28 cellular contexts compared by ENCODE assay signal in the genomic region with DNA sequence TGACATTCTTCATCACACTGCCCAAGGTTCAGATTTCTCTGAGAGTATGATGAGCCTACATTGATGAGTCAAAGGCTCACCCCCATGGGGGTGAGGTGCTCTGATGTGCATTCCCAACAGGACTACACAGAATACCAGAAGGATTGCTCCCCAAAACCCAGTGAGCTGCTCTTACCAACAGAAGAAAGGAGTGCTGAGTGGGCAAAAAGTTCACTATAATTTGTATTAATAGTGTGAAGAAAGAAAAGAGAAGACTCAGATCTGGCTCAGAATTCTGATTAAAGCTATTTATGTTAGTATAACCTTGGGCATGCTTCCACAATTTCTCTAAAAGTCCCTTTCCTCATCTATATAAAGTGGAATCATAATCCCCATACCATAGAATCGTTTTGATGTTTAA. TPM values are rescaled to one million over a fixed set of nuclear protein-coding genes. Genes with fewer than 3 reads are reported as not detected.
A peak's percentile ranks its signal among the peaks of the same experiment; 100 is the strongest.
DNase-seq lines count a peak whose midpoint lies in the region; ATAC-seq, FAIRE-seq and TF ChIP-seq lines count a peak whose summit lies in the region.
"Had no signal": no experiment of that assay in that cellular context is flagged by ENCODE, and none has a peak within 500 bp of the region (broad histone marks: within the 10 kb centered on the region; RNA-seq: fewer than 3 reads in every experiment).

No MANE protein-coding gene starts in this region.

- TF ChIP-seq POLR2A in HepG2 (IDR thresholded peaks at IDR 0.05; ENCODE audit: insufficient read depth in 1 of 2, low read depth in 2 of 2, low read length in 2 of 2) = no peak
- TF ChIP-seq POLR2A in right lobe of liver (IDR thresholded peaks at IDR 0.05) = no peak
- no peak for TF ChIP-seq POLR2A in H1 (IDR thresholded peaks at IDR 0.05; ENCODE audit: control extremely low read depth in 1 of 2, low read depth in 2 of 2, low read length in 2 of 2)

- no peak for TF ChIP-seq CTCF in HepG2 (CRISPR knock-in tag; IDR thresholded peaks at IDR 0.05)
- TF ChIP-seq CTCF in right lobe of liver (IDR thresholded peaks at IDR 0.05) = no peak
- TF ChIP-seq CTCF in H1 (IDR thresholded peaks at IDR 0.05; ENCODE audit: control extremely low read depth in 1 of 3, insufficient read depth in 1 of 3, low read depth in 1 of 3, low read length in 3 of 3) = no peak
- no peak for TF ChIP-seq CTCF in neural progenitor cell (IDR thresholded peaks at IDR 0.05)

- POLR2A ChIA-PET in HepG2 (lab: Yijun Ruan, JAX) (interaction anchor here (1.8 kb wide), 1 partner anchor 16 kb away, joined by 5 read pairs; no protein-coding TSS in a partner anchor), H1 (lab: Charles Lee; ENCODE audit: partially characterized antibody) (interaction anchor here (1.0 kb wide), 1 partner anchor 68 kb away, joined by 4 read pairs; the partner anchor contains the start of gene FXN)

- H3K36me3 ChIP-seq in HepG2 (replicated peaks in 1 of 2; ENCODE audit: control insufficient read depth in 1 of 2, insufficient read depth in 2 of 2, low read length in 2 of 2) (no peaks in the 10 kb centered on the region), right lobe of liver (no peaks in the 10 kb centered on the region), H1 (ENCODE audit: control insufficient read depth in 2 of 4, insufficient read depth in 4 of 4, low read length in 3 of 4) (no peaks in the 10 kb centered on the region), neural progenitor cell (no peaks in the 10 kb centered on the region)
- H3K36me3 ChIP-seq: BE2C; BLaER1 treated with 17β-estradiol and CSF1 and Interleukin-3, amounts not matched to agents 10 nM and 100 nM; HAP-1 had no signal

- H2BK15ac ChIP-seq in H1 (ENCODE audit: low read length) = 0 out of 2 replicates have a peak overlapping the region, but pooled peaks have one; percentile 77

- H3K27me3 Mint-ChIP-seq in neural progenitor cell (ENCODE audit: insufficient read depth, low read depth) = no peaks in the 10 kb centered on the region
- no peaks in the 10 kb centered on the region for H3K27me3 Mint-ChIP-seq in T-helper 2 cell treated with Interferon-gamma antibody and Interleukin-4, amounts not matched to agents 5 μg/mL and 100 μg/mL, for 36 hours (ENCODE audit: low read depth)
- H3K27me3 Mint-ChIP-seq: CD4-positive, alpha-beta T cell had no signal

- H2AK5ac ChIP-seq in H1 (ENCODE audit: low read depth, low read length) = no peak overlapping the region

- H3K27me3 ChIP-seq in HepG2 (ENCODE audit: control insufficient read depth in 1 of 2, insufficient read depth in 2 of 2, low read length in 2 of 2) = no peaks in the 10 kb centered on the region
- H3K27me3 ChIP-seq in right lobe of liver = no peaks in the 10 kb centered on the region
- H3K27me3 ChIP-seq in H1 (replicated peaks in 1 of 4; ENCODE audit: control insufficient read depth in 3 of 4, extremely low read depth in 1 of 4, insufficient read depth in 3 of 4, low read length in 3 of 4) = no peaks in the 10 kb centered on the region
- H3K27me3 ChIP-seq in neural progenitor cell = no peaks in the 10 kb centered on the region
- H3K27me3 ChIP-seq: BLaER1 treated with 17β-estradiol and CSF1 and Interleukin-3, amounts not matched to agents 10 nM and 100 nM had no signal

- H4K8ac ChIP-seq in H1 (ENCODE audit: extremely low read depth, insufficient read depth, low read length) = no peak overlapping the region

- H3K36me3 Mint-ChIP-seq in neural progenitor cell = peaks cover 9% of the 10 kb centered on the region
- H3K36me3 Mint-ChIP-seq in T-helper 2 cell treated with Interferon-gamma antibody and Interleukin-4, amounts not matched to agents 5 μg/mL and 100 μg/mL, for 36 hours (ENCODE audit: low read depth) = peaks cover 10% of the 10 kb centered on the region
- H3K36me3 Mint-ChIP-seq: CD8-positive, alpha-beta memory T cell had no signal

- H3K23me2 ChIP-seq in H1 (ENCODE audit: low read depth, low read length) = no peaks in the 10 kb centered on the region

- no peak overlapping the region for H3K14ac ChIP-seq in H1 (ENCODE audit: insufficient read length)

- no peak overlapping the region for H3K4me2 ChIP-seq in HepG2 (ENCODE audit: low read depth, low read length)
- no peak overlapping the region for H3K4me2 ChIP-seq in H1 (ENCODE audit: insufficient read depth in 1 of 2, low read depth in 2 of 2, low read length in 2 of 2)
- H3K4me2 ChIP-seq in neural progenitor cell = no peak overlapping the region
- H3K4me2 ChIP-seq: BLaER1 treated with 17β-estradiol and CSF1 and Interleukin-3, amounts not matched to agents 10 nM and 100 nM; GM23338 had no signal

- no peaks in the 10 kb centered on the region for H3K9me3 Mint-ChIP-seq in neural progenitor cell
- H3K9me3 Mint-ChIP-seq in T-helper 2 cell treated with Interferon-gamma antibody and Interleukin-4, amounts not matched to agents 5 μg/mL and 100 μg/mL, for 36 hours = peaks cover 12% of the 10 kb centered on the region
- H3K9me3 Mint-ChIP-seq: CD4-positive, alpha-beta T cell; CD8-positive, alpha-beta memory T cell; GM23338; HFFc6 had no signal

- ATAC-seq in HepG2 (no peak), right lobe of liver (no peak)
- ATAC-seq: GM23338 had no signal

- no peaks in the 10 kb centered on the region for H3F3A ChIP-seq in neural progenitor cell (ENCODE audit: low read depth)

- no TSS peak for BruUV-seq in HepG2 (replicated peaks; lab: Mats Ljungman, UMichigan)

- no peak overlapping the region for H3K27ac ChIP-seq in HepG2 (ENCODE audit: extremely low read length, insufficient read depth, low read length)
- no peak overlapping the region for H3K27ac ChIP-seq in right lobe of liver
- no peak overlapping the region for H3K27ac ChIP-seq in H1 (ENCODE audit: low read depth, low read length)
- H3K27ac ChIP-seq in neural progenitor cell = no peak overlapping the region
- H3K27ac ChIP-seq: 22Rv1; BLaER1 treated with 17β-estradiol and CSF1 and Interleukin-3, amounts not matched to agents 10 nM and 100 nM had no signal

- H3K4me1 ChIP-seq in HepG2 (ENCODE audit: insufficient read depth, low read length) = peaks cover 66% of the 10 kb centered on the region
- H3K4me1 ChIP-seq in right lobe of liver = no peaks in the 10 kb centered on the region
- H3K4me1 ChIP-seq in H1 (replicated peaks in 1 of 4; ENCODE audit: control insufficient read depth in 3 of 4, insufficient read depth in 4 of 4, low read length in 3 of 4) = no peaks in the 10 kb centered on the region
- H3K4me1 ChIP-seq in neural progenitor cell = no peaks in the 10 kb centered on the region
- H3K4me1 ChIP-seq: BE2C; BLaER1 treated with 17β-estradiol and CSF1 and Interleukin-3, amounts not matched to agents 10 nM and 100 nM; HAP-1 had no signal

- H3K4ac ChIP-seq in H1 (replicated peaks; ENCODE audit: insufficient read length, low read depth, low read length) = no peak overlapping the region

- H3K79me1 ChIP-seq in H1 (ENCODE audit: low read depth, low read length) = no peaks in the 10 kb centered on the region

- H2BK5ac ChIP-seq in H1 (ENCODE audit: low read depth, low read length) = no peak overlapping the region

- H2BK12ac ChIP-seq in H1 (ENCODE audit: low read depth, low read length) = no peak overlapping the region

- no peak overlapping the region for H4K5ac ChIP-seq in H1 (ENCODE audit: insufficient read length, low read depth, low read length)

- no peak overlapping the region for H4K91ac ChIP-seq in H1 (replicated peaks; ENCODE audit: insufficient read length, low read length)

- TF ChIP-seq RAD21 in HepG2 (CRISPR knock-in tag; IDR thresholded peaks at IDR 0.05) (no peak), H1 (IDR thresholded peaks at IDR 0.05 in 1 of 2, conservative IDR thresholded peaks at IDR 0.05 in 1 of 2; ENCODE audit: low read depth in 2 of 2, low read length in 2 of 2) (no peak)

- no peak overlapping the region for H3K23ac ChIP-seq in H1 (ENCODE audit: insufficient read length)

- 100% methylated on average over 1 of the region's 1 CpG for WGBS in HepG2 (ENCODE audit: low lambda C conversion rate)
- 42% methylated on average over 1 of the region's 1 CpG for WGBS in right lobe of liver (ENCODE audit: insufficient coverage, low coverage, low lambda C conversion rate, missing lambda C conversion rate)
- WGBS in H1 (ENCODE audit: extremely low coverage in 1 of 2, insufficient coverage in 1 of 2, insufficient read length in 1 of 2, insufficient replicate concordance in 2 of 2, low coverage in 1 of 2, low lambda C conversion rate in 2 of 2, missing lambda C conversion rate in 1 of 2), 2 experiments = 80% methylated on average over 1 of the region's 1 CpG; no CpG with 5 or more reads in 1 of the 2 experiments

- peaks cover 2% of the 10 kb centered on the region for H3K4me1 Mint-ChIP-seq in neural progenitor cell
- H3K4me1 Mint-ChIP-seq in T-helper 2 cell treated with Interferon-gamma antibody and Interleukin-4, amounts not matched to agents 5 μg/mL and 100 μg/mL, for 36 hours (ENCODE audit: low read depth) = peaks cover 14% of the 10 kb centered on the region
- H3K4me1 Mint-ChIP-seq: CD8-positive, alpha-beta memory T cell had no signal

- no peak overlapping the region for H3K27ac Mint-ChIP-seq in neural progenitor cell
- H3K27ac Mint-ChIP-seq in T-helper 2 cell treated with Interferon-gamma antibody and Interleukin-4, amounts not matched to agents 5 μg/mL and 100 μg/mL, for 36 hours = no peak overlapping the region
- H3K27ac Mint-ChIP-seq: CD4-positive, alpha-beta T cell; CD8-positive, alpha-beta memory T cell; GM23338; HFFc6 had no signal

- no peak overlapping the region for H3K9ac ChIP-seq in HepG2 (ENCODE audit: insufficient read depth, low read depth, low read length)
- no peak overlapping the region for H3K9ac ChIP-seq in H1 (replicated peaks in 1 of 4; ENCODE audit: extremely low read depth in 1 of 4, low read depth in 3 of 4, low read length in 3 of 4)
- H3K9ac ChIP-seq in neural progenitor cell = no peak overlapping the region
- H3K9ac ChIP-seq: BLaER1 treated with 17β-estradiol and CSF1 and Interleukin-3, amounts not matched to agents 10 nM and 100 nM had no signal

- no peak overlapping the region for H2BK20ac ChIP-seq in H1 (ENCODE audit: low read length)

- H3K56ac ChIP-seq in H1 (replicated peaks; ENCODE audit: insufficient read length, low read depth, low read length) = no peak overlapping the region

- no peak overlapping the region for H3K4me3 Mint-ChIP-seq in neural progenitor cell
- H3K4me3 Mint-ChIP-seq in T-helper 2 cell treated with Interferon-gamma antibody and Interleukin-4, amounts not matched to agents 5 μg/mL and 100 μg/mL, for 36 hours = no peak overlapping the region
- H3K4me3 Mint-ChIP-seq: CD14-positive monocyte; CD4-positive, alpha-beta T cell; CD8-positive, alpha-beta memory T cell; GM23338; HFFc6 had no signal

- H4K20me1 ChIP-seq in HepG2 (ENCODE audit: insufficient read depth, low read length) = no peaks in the 10 kb centered on the region
- H4K20me1 ChIP-seq in H1 (replicated peaks in 1 of 2; ENCODE audit: control insufficient read depth in 1 of 2, insufficient read depth in 2 of 2, low read length in 2 of 2) = no peaks in the 10 kb centered on the region
- no peaks in the 10 kb centered on the region for H4K20me1 ChIP-seq in neural progenitor cell (ENCODE audit: low read depth)
- H4K20me1 ChIP-seq: BLaER1 treated with 17β-estradiol and CSF1 and Interleukin-3, amounts not matched to agents 10 nM and 100 nM had no signal

- H3K79me2 ChIP-seq in HepG2 (ENCODE audit: insufficient read depth, low read length) (no peaks in the 10 kb centered on the region), H1 (ENCODE audit: control insufficient read depth in 1 of 2, insufficient read depth in 2 of 2, low read length in 2 of 2) (no peaks in the 10 kb centered on the region), neural progenitor cell (ENCODE audit: low read depth) (no peaks in the 10 kb centered on the region)

- H3K18ac ChIP-seq in H1 (ENCODE audit: extremely low read depth, low read length) = no peak overlapping the region

- intact Hi-C loops in HepG2 (cut with micrococcal nuclease; ENCODE audit: unreplicated experiment) (no loop called here), right lobe of liver (cut with DNase I) (no loop called here)

- FAIRE-seq in HepG2 (lab: Jason Lieb, UNC) (no peak), H1 (lab: Jason Lieb, UNC) (no peak)
- FAIRE-seq: A204.1, GM12891, H54 had no signal

- H2AFZ ChIP-seq in HepG2 (ENCODE audit: low read length) (no peak overlapping the region), H1 (ENCODE audit: low read length) (no peak overlapping the region), neural progenitor cell (replicated peaks) (no peak overlapping the region)
- H2AFZ ChIP-seq: GM23338 had no signal

- CTCF ChIA-PET in HepG2 (lab: Yijun Ruan, JAX; ENCODE audit: low intra/inter-chr PET ratio, low total read pairs) = no interaction called here
- CTCF ChIA-PET in H1 (lab: Charles Lee; ENCODE audit: partially characterized antibody) = interaction anchor here (0.9 to 1.2 kb wide), 3 partner anchors 12 to 382 kb away, joined by 3 to 7 read pairs (median 5); no protein-coding TSS in a partner anchor

- DNase-seq in HepG2 (ENCODE audit: low spot score) (no peak), right lobe of liver (no peak), RKO (ENCODE audit: low spot score) (peak; percentile 8), H1 (ENCODE audit: low read depth in 1 of 2, low spot score in 2 of 2) (no peak), NCI-H82 treated with DMSO at 0.1 percent for 48 hours (lab: John Stamatoyannopoulos, UW; ENCODE audit: unreplicated experiment) (no peak), neural progenitor cell (ENCODE audit: low spot score) (no peak), NCI-H146 (lab: John Stamatoyannopoulos, UW) (no peak)
- DNase-seq in T-helper 2 cell treated with Interferon-gamma antibody and Interleukin-4, amounts not matched to agents 5 μg/mL and 100 μg/mL, for 36 hours (ENCODE audit: low spot score) = no peak
- DNase-seq: ACHN; AML-193; BE2C; Calu3; CD4-positive, alpha-beta T cell; CD8-positive, alpha-beta memory T cell; DMS53; DMS79 treated with DMSO at 0.1 percent for 48 hours; GF-D8; HFFc6 had no signal

- TF ChIP-seq EP300 in HepG2 (IDR thresholded peaks at IDR 0.05; ENCODE audit: low read depth in 2 of 2, low read length in 2 of 2) (no peak), HepG2 (CRISPR knock-in tag; IDR thresholded peaks at IDR 0.05; ENCODE audit: borderline replicate concordance) (no peak), H1 (IDR thresholded peaks at IDR 0.05; ENCODE audit: borderline replicate concordance in 1 of 2, low read depth in 2 of 2, low read length in 2 of 2) (no peak)

- no peak overlapping the region for H2BK120ac ChIP-seq in H1 (replicated peaks; ENCODE audit: low read depth, low read length)

- H3K4me3 ChIP-seq in HepG2 (replicated peaks in 1 of 3; ENCODE audit: insufficient read depth in 1 of 3, low read depth in 2 of 3, low read length in 3 of 3) (no peak overlapping the region), right lobe of liver (no peak overlapping the region), H1 (ENCODE audit: extremely low read depth in 1 of 4, insufficient read depth in 2 of 4, low read depth in 3 of 4, low read length in 4 of 4) (no peak overlapping the region), neural progenitor cell (no peak overlapping the region)
- H3K4me3 ChIP-seq: BLaER1 treated with 17β-estradiol and CSF1 and Interleukin-3, amounts not matched to agents 10 nM and 100 nM; GM23338; HAP-1 had no signal

- H3K9me3 ChIP-seq in HepG2 (ENCODE audit: low read length) = no peaks in the 10 kb centered on the region
- H3K9me3 ChIP-seq in right lobe of liver = no peaks in the 10 kb centered on the region
- no peaks in the 10 kb centered on the region for H3K9me3 ChIP-seq in H1 (ENCODE audit: insufficient read depth in 2 of 2, low read depth in 1 of 2, low read length in 1 of 2)
- no peaks in the 10 kb centered on the region for H3K9me3 ChIP-seq in neural progenitor cell (ENCODE audit: low read depth)
- H3K9me3 ChIP-seq: BE2C, HAP-1 had no signal

- in situ Hi-C loops in HepG2 (cut with HindIII; ENCODE audit: extremely low pct_ligation_motif_present, low pct_unique_long_range_greater_than_20kb) = loop anchor here (10.0 kb wide), 1 partner anchor 183 kb away; a partner anchor contains a TSS

RNA-seq across cellular contexts. Expression of gene PRKACG, which starts 46.1 kb away (rescaled TPM):
- total RNA-seq in HepG2 (2016; rRNA removed; fragmentation: Illumina TruSeq; extraction: Trizol) = not detected in 2 replicates
- total RNA-seq in HepG2 (2016; cell fraction: cytosol; rRNA removed; fragmentation: Illumina TruSeq; extraction: Trizol; ENCODE audit: low read depth) = not detected in 2 replicates
- total RNA-seq in HepG2 (2016; cell fraction: insoluble cytoplasmic fraction; rRNA removed; fragmentation: Illumina TruSeq; extraction: Trizol) = not detected in 2 replicates
- not detected in 2 replicates for total RNA-seq in HepG2 (2016; cell fraction: membrane; rRNA removed; fragmentation: Illumina TruSeq; extraction: Trizol)
- total RNA-seq in HepG2 (2016; cell fraction: nucleus; rRNA removed; fragmentation: Illumina TruSeq; extraction: Trizol) = not detected in 2 replicates
- polyA plus RNA-seq in HepG2 (2011; rRNA removed) = not detected in 2 replicates
- 0.03 TPM in 1 of 2 replicates, not detected in the other for polyA plus RNA-seq in HepG2 (2011; cell fraction: cytosol; rRNA removed)
- not detected in 2 replicates for polyA plus RNA-seq in HepG2 (2011; cell fraction: nucleus; rRNA removed)
- polyA plus RNA-seq in HepG2 (2012) = not detected in 2 replicates
- polyA plus RNA-seq in HepG2 (2016; cell fraction: cytosol; fragmentation: Illumina TruSeq; extraction: Trizol; ENCODE audit: low read depth) = not detected in 2 replicates
- not detected in 2 replicates for polyA plus RNA-seq in HepG2 (2016; cell fraction: insoluble cytoplasmic fraction; fragmentation: Illumina TruSeq; extraction: Trizol; ENCODE audit: low read depth)
- not detected in 2 replicates for polyA plus RNA-seq in HepG2 (2016; cell fraction: membrane; fragmentation: Illumina TruSeq; extraction: Trizol; ENCODE audit: low read depth)
- not detected in 2 replicates for polyA plus RNA-seq in HepG2 (2016; cell fraction: nucleus; fragmentation: Illumina TruSeq; extraction: Trizol; ENCODE audit: insufficient read depth, low read depth)
- polyA minus RNA-seq in HepG2 (2011; rRNA and poly(A)+ RNA removed; ENCODE audit: low replicate concordance) = not detected in 2 replicates
- not detected in 2 replicates for polyA minus RNA-seq in HepG2 (2011; cell fraction: cytosol; rRNA and poly(A)+ RNA removed)
- polyA minus RNA-seq in HepG2 (2011; cell fraction: nucleus; rRNA and poly(A)+ RNA removed) = not detected in 2 replicates
- total RNA-seq in right lobe of liver = not detected
- not detected in 2 replicates for total RNA-seq in H1 (2021; fragmentation: NEBNext Ultra II Directional; extraction: Animal tissue kit (Norgen Biotek cat#: 25700))
- polyA plus RNA-seq in H1 (2011; rRNA removed) = not detected in 2 replicates
- not detected for polyA plus RNA-seq in H1 (2011; cell fraction: cytosol; rRNA removed)
- not detected for polyA plus RNA-seq in H1 (2011; cell fraction: nucleus; rRNA removed)
- polyA plus RNA-seq in H1 (2012, experiment 1 of 2) = not detected in 4 replicates
- polyA plus RNA-seq in H1 (2012, experiment 2 of 2) = not detected
- polyA plus RNA-seq in H1 (2013, experiment 1 of 2) = not detected
- polyA plus RNA-seq in H1 (2013, experiment 2 of 2) = not detected
- not detected in 2 replicates for polyA minus RNA-seq in H1 (2011; rRNA and poly(A)+ RNA removed)
- polyA minus RNA-seq in H1 (2011; cell fraction: cytosol; rRNA and poly(A)+ RNA removed) = not detected
- polyA minus RNA-seq in H1 (2011; cell fraction: nucleus; rRNA and poly(A)+ RNA removed) = not detected
- total RNA-seq in neural progenitor cell (ENCODE audit: low replicate concordance) = not detected in 2 replicates
- total RNA-seq: Calu3; CD4-positive, alpha-beta T cell; CD8-positive, alpha-beta memory T cell; Daoy; G401; GM23338; HFFc6 had no signal
- polyA plus RNA-seq: CD14-positive monocyte; CD8-positive, alpha-beta memory T cell; GM23338 had no signal

Comparison
In these comparisons a context has a peak if more than half of its experiments do, and no peak if none do; other contexts are left out.
1. Of the 41 proteins assayed by ChIP-seq in both HepG2 and H1: peak only in HepG2: none; only in H1: none; in both: MAFK; in neither: 40.